In the genomic region with DNA sequence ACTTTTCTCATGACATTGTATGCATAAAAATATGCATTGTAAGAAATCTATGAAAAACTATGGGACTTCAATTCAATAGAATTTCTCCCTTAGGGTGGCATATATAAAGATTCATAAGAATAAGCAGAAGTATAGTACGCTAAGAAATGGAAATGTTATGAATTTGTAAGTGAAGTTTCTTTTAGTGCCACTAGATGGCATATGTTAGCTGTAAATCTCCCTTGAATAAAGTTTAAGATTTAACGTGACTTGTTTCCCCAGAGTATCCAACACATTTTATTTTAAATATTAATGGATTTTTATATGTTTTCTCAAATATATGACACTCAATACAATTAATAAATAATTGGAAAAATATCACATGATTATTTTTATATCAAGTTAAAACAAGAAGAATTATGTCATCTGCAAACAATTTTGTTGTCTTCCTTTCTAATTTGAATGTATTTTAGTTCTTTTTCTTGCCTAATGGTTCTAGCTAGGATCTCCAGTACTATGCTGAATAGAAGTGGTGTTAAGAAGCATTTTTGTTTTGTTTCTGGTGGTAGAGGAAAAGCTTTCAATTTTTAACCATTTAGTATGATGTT, we compare ENCODE assay signal across 8 cellular contexts.
DNase-seq lines count a peak whose midpoint lies in the region; ATAC-seq, FAIRE-seq and TF ChIP-seq lines count a peak whose summit lies in the region.

No MANE protein-coding gene starts in this region.

- CTCF ChIA-PET in GM12878 (lab: Yijun Ruan, JAX), result interaction anchor here (0.6 to 4.8 kb wide), 30 partner anchors 9 to 1250 kb away, joined by 3 to 62 read pairs (median 3); partner anchors contain the start of gene HGF

- in situ Hi-C loops in GM12878 (cut with MboI), result loop anchor here (5.0 to 25.0 kb wide), 3 partner anchors 755 to 1250 kb away; no protein-coding TSS in a partner anchor

- DNase-seq in BE2C, result no peak
- peak; percentile 16 for DNase-seq in NCI-H1105 (lab: John Stamatoyannopoulos, UW)
- no peak for DNase-seq in GM12878 (ENCODE audit: low read depth, low spot score)
- peak; percentile 27 for DNase-seq in medulla oblongata (ENCODE audit: extremely low spot score)
- no peak for DNase-seq in NCI-H226

- no peaks in the 10 kb centered on the region for H3K36me3 ChIP-seq in BE2C
- H3K36me3 ChIP-seq in GM12878 (ENCODE audit: control insufficient read depth in 2 of 2, insufficient read depth in 2 of 2, low read length in 1 of 2), result no peaks in the 10 kb centered on the region

- H3K27me3 Mint-ChIP-seq in stimulated activated memory B cell treated with anti-CD40 and anti-IgM and Interleukin-4, amounts not matched to agents 10 μg/mL and 1 μg/mL and 100 μg/mL, for 72 hours, result no peaks in the 10 kb centered on the region

- RAD21 ChIA-PET in GM12878 (lab: Charles Lee; ENCODE audit: unreplicated experiment), result interaction anchor here (0.6 to 4.5 kb wide), 13 partner anchors 9 to 1371 kb away, joined by 3 to 48 read pairs (median 4); no protein-coding TSS in a partner anchor

- peak; percentile 53; the same call in 1 of the 2 replicates for TF ChIP-seq RAD21 in GM12878 (IDR thresholded peaks at IDR 0.05; ENCODE audit: insufficient read depth, low read depth, low read length)

- H3K36me3 Mint-ChIP-seq in stimulated activated memory B cell treated with anti-CD40 and anti-IgM and Interleukin-4, amounts not matched to agents 10 μg/mL and 1 μg/mL and 100 μg/mL, for 72 hours, result no peaks in the 10 kb centered on the region

- H3K9me3 ChIP-seq in BE2C, result no peaks in the 10 kb centered on the region
- no peaks in the 10 kb centered on the region for H3K9me3 ChIP-seq in GM12878 (replicated peaks; ENCODE audit: control insufficient read depth, insufficient read depth, low read length)

- no peaks in the 10 kb centered on the region for H3K9me3 Mint-ChIP-seq in stimulated activated memory B cell treated with anti-CD40 and anti-IgM and Interleukin-4, amounts not matched to agents 10 μg/mL and 1 μg/mL and 100 μg/mL, for 72 hours

- H3K4me1 ChIP-seq in BE2C (peaks cover 8% of the 10 kb centered on the region), GM12878 (ENCODE audit: control insufficient read depth, insufficient read depth, low read length) (no peaks in the 10 kb centered on the region)

- H3K4me2 ChIP-seq in GM12878 (ENCODE audit: control insufficient read depth, insufficient read depth), result no peak overlapping the region

- peak; percentile 49 for FAIRE-seq in GM12878 (lab: Jason Lieb, UNC)

- POLR2A ChIA-PET in GM12878 (lab: Charles Lee), result no interaction called here

- WGBS in GM12878 (ENCODE audit: insufficient coverage, insufficient replicate concordance, low lambda C conversion rate, missing lambda C conversion rate), result 20% methylated on average over 2 of the region's 2 CpGs

- TF ChIP-seq POLR2A in GM12878 (IDR thresholded peaks at IDR 0.05; ENCODE audit: low read depth, low read length), result no peak

- ATAC-seq in GM19395 (IDR thresholded peaks at IDR 0.05; ENCODE audit: unreplicated experiment) (peak; percentile 89), GM12878 (peak; percentile 65), HG03521 (IDR thresholded peaks at IDR 0.05; ENCODE audit: unreplicated experiment) (no peak)
- ATAC-seq in stimulated activated memory B cell treated with anti-CD40 and anti-IgM and Interleukin-4, amounts not matched to agents 10 μg/mL and 1 μg/mL and 100 μg/mL, for 72 hours, result no peak

- H3K27me3 ChIP-seq in BE2C (no peaks in the 10 kb centered on the region), GM12878 (replicated peaks in 1 of 2; ENCODE audit: control insufficient read depth in 2 of 2, insufficient read depth in 2 of 2, low read length in 1 of 2) (no peaks in the 10 kb centered on the region)

- no peak overlapping the region for H3K27ac ChIP-seq in GM12878 (ENCODE audit: control insufficient read depth, insufficient read depth)

- no peaks in the 10 kb centered on the region for H4K20me1 ChIP-seq in GM12878 (ENCODE audit: control insufficient read depth, insufficient read depth)

- peak; percentile 44; the same call in 1 of the 2 replicates for TF ChIP-seq CTCF in BE2C (IDR thresholded peaks at IDR 0.05; ENCODE audit: low read depth, low read length)
- TF ChIP-seq CTCF in GM12878 (IDR thresholded peaks at IDR 0.05 in 2 of 3, conservative IDR thresholded peaks at IDR 0.05 in 1 of 3; ENCODE audit: control insufficient read depth in 2 of 3, extremely low read depth in 1 of 3, insufficient read depth in 1 of 3, low read depth in 3 of 3, low read length in 3 of 3), result peak; percentile 36 to 58 (median 43); a peak in 4 of 6 replicates

- TF ChIP-seq EP300 in GM12878 (IDR thresholded peaks at IDR 0.05; ENCODE audit: borderline replicate concordance in 1 of 2, control insufficient read depth in 1 of 2, low read depth in 2 of 2, low read length in 2 of 2), result no peak

- BruUV-seq in GM12878 (replicated peaks; lab: Mats Ljungman, UMichigan), result no TSS peak

- H3K9ac ChIP-seq in GM12878 (ENCODE audit: control insufficient read depth, insufficient read depth, low read length), result no peak overlapping the region

- no peak overlapping the region for H3K27ac Mint-ChIP-seq in stimulated activated memory B cell treated with anti-CD40 and anti-IgM and Interleukin-4, amounts not matched to agents 10 μg/mL and 1 μg/mL and 100 μg/mL, for 72 hours

- SMC1A ChIA-PET in GM12878 (lab: Charles Lee; ENCODE audit: uncharacterized antibody, unreplicated experiment), result interaction anchor here (0.6 to 3.3 kb wide), 22 partner anchors 9 to 1246 kb away, joined by 3 to 43 read pairs (median 4); no protein-coding TSS in a partner anchor

- no peak overlapping the region for H2AFZ ChIP-seq in GM12878 (ENCODE audit: control insufficient read depth, low read depth, low read length)

- no peak overlapping the region for H3K4me3 ChIP-seq in BE2C (ENCODE audit: low read depth, low read length)
- no peak overlapping the region for H3K4me3 ChIP-seq in GM12878

- no peak overlapping the region for H3K4me3 Mint-ChIP-seq in stimulated activated memory B cell treated with anti-CD40 and anti-IgM and Interleukin-4, amounts not matched to agents 10 μg/mL and 1 μg/mL and 100 μg/mL, for 72 hours

- no peaks in the 10 kb centered on the region for H3K79me2 ChIP-seq in GM12878 (ENCODE audit: control insufficient read depth, insufficient read depth, low read length)

- H3K4me1 Mint-ChIP-seq in stimulated activated memory B cell treated with anti-CD40 and anti-IgM and Interleukin-4, amounts not matched to agents 10 μg/mL and 1 μg/mL and 100 μg/mL, for 72 hours, result no peaks in the 10 kb centered on the region

- intact Hi-C loops in GM12878 (cut with micrococcal nuclease; ENCODE audit: unreplicated experiment), result loop anchor here (5.0 kb wide), 2 partner anchors 1090 to 1245 kb away; no protein-coding TSS in a partner anchor

TF ChIP-seq in GM12878, 131 proteins besides CTCF, POLR2A, EP300 and RAD21:
- TF ChIP-seq SMAD1 (IDR thresholded peaks at IDR 0.05; ENCODE audit: low read depth, partially characterized antibody) (no peak), SMC3 (IDR thresholded peaks at IDR 0.05; ENCODE audit: borderline replicate concordance, low read length) (peak; percentile 56; the same call in 1 of the 2 replicates)

Comparison
In these comparisons a context has a peak if more than half of its experiments do, and no peak if none do; other contexts are left out.
1. DNase-seq: peak in NCI-H1105 (single experiment) and medulla oblongata (single experiment); none in BE2C (single experiment), GM12878 (single experiment) and NCI-H226 (single experiment).
2. ATAC-seq: peak in GM19395 (single experiment) and GM12878 (single experiment); none in stimulated activated memory B cell treated with anti-CD40 and anti-IgM and Interleukin-4, amounts not matched to agents 10 μg/mL and 1 μg/mL and 100 μg/mL, for 72 hours (single experiment) and HG03521 (single experiment).